Comparison of ENCODE assay signal across 1 cellular context in the genomic region with DNA sequence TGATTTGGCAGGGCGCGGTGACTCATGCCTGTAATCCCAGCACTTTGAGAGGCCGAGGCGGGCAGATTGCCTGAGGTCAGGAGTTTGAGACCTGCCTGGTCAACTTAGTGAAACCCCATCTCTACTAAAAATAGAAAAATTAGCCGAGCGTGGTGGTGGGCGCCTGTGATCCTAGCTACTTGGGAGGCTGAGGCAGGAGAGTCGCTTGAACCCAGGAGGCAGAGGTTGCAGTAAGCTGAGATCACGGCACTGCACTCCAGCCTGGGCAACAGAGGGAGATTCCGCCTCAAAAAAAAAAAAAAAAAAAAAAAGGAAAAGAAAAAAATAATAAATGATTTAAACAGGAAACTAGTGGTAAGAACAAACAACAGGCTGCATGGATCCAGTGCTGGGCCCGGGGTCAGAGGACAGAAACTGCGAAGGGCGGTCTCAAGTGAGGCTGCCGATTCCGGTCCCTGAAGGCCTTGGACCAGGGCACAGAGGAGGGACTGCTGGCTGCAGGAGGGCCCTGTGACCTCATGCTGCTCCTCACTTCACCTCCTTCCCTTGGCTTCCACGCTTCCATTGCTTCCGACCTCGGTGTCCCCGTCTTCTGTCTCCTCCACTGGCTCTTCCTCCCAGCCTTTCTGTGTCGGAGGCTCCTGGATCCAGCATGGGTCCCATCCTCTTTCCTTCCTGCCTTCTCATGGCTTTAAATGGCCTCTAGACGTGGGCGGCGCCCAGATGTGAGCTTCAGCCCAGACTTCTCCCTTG.
TF ChIP-seq lines count a peak whose summit lies in the region.

No MANE protein-coding gene starts in this region.

TF ChIP-seq in HepG2, 621 proteins besides CTCF, POLR2A, EP300 and RAD21 (continued from another document and continues in another):
- TF ChIP-seq, protein P1, sequence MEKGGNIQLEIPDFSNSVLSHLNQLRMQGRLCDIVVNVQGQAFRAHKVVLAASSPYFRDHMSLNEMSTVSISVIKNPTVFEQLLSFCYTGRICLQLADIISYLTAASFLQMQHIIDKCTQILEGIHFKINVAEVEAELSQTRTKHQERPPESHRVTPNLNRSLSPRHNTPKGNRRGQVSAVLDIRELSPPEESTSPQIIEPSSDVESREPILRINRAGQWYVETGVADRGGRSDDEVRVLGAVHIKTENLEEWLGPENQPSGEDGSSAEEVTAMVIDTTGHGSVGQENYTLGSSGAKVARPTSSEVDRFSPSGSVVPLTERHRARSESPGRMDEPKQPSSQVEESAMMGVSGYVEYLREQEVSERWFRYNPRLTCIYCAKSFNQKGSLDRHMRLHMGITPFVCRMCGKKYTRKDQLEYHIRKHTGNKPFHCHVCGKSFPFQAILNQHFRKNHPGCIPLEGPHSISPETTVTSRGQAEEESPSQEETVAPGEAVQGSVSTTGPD (CRISPR knock-in tag; IDR thresholded peaks at IDR 0.05): no peak
- TF ChIP-seq ZSCAN21 (CRISPR knock-in tag; IDR thresholded peaks at IDR 0.05; ENCODE audit: borderline replicate concordance) (0 out of 2 replicates have a peak, but pooled peaks have one; percentile 26), KAT8 (CRISPR knock-in tag; IDR thresholded peaks at IDR 0.05) (no peak), NONO (IDR thresholded peaks at IDR 0.05) (no peak), NONO (CRISPR knock-in tag; conservative IDR thresholded peaks at IDR 0.05) (no peak; the same call in 1 of the 2 replicates), KMT2B (CRISPR knock-in tag; IDR thresholded peaks at IDR 0.05) (no peak), MAFF (IDR thresholded peaks at IDR 0.05; ENCODE audit: low read depth, low read length) (no peak), SMYD3 (CRISPR knock-in tag; IDR thresholded peaks at IDR 0.05) (no peak), FIP1L1 (IDR thresholded peaks at IDR 0.05; ENCODE audit: borderline replicate concordance, insufficient read depth, low read depth, low read length) (no peak), FOSL1 (CRISPR knock-in tag; IDR thresholded peaks at IDR 0.05; ENCODE audit: borderline replicate concordance) (no peak), TBP (CRISPR knock-in tag; IDR thresholded peaks at IDR 0.05) (no peak), NFKB2 (CRISPR knock-in tag; IDR thresholded peaks at IDR 0.05; ENCODE audit: borderline replicate concordance) (peak; percentile 45; the same call in 1 of the 2 replicates), SMARCC2 (IDR thresholded peaks at IDR 0.05) (no peak), KMT2A (CRISPR knock-in tag; IDR thresholded peaks at IDR 0.05) (no peak), MIXL1 (CRISPR knock-in tag; IDR thresholded peaks at IDR 0.05) (peak; percentile 11; the same call in 1 of the 2 replicates), ZNF607 (CRISPR knock-in tag; IDR thresholded peaks at IDR 0.05; ENCODE audit: borderline replicate concordance) (no peak; the same call in 1 of the 2 replicates), ZNF430 (CRISPR knock-in tag; IDR thresholded peaks at IDR 0.05) (no peak), ZNF776 (CRISPR knock-in tag; IDR thresholded peaks at IDR 0.05) (no peak), PHF21A (CRISPR knock-in tag; IDR thresholded peaks at IDR 0.05) (peak; percentile 39; the same call in 1 of the 2 replicates), TEAD3 (CRISPR knock-in tag; optimal IDR thresholded peaks at IDR 0.05; ENCODE audit: borderline replicate concordance) (peak; percentile 38), ARHGAP35 (CRISPR knock-in tag; IDR thresholded peaks at IDR 0.05; ENCODE audit: borderline replicate concordance) (no peak), TSC22D2 (CRISPR knock-in tag; IDR thresholded peaks at IDR 0.05; ENCODE audit: borderline replicate concordance) (no peak), MTF1 (CRISPR knock-in tag; IDR thresholded peaks at IDR 0.05) (no peak), ZKSCAN8 (CRISPR knock-in tag; IDR thresholded peaks at IDR 0.05; ENCODE audit: borderline replicate concordance) (no peak), CBX2 (IDR thresholded peaks at IDR 0.05; ENCODE audit: low read depth, low read length) (no peak), CBX2 (CRISPR knock-in tag; IDR thresholded peaks at IDR 0.05; ENCODE audit: low read depth) (0 out of 2 replicates have a peak, but pooled peaks have one; percentile 72), ZNF841 (CRISPR knock-in tag; IDR thresholded peaks at IDR 0.05; ENCODE audit: borderline replicate concordance) (no peak), PAX8 (CRISPR knock-in tag; IDR thresholded peaks at IDR 0.05; ENCODE audit: borderline replicate concordance) (no peak), CREB1 (IDR thresholded peaks at IDR 0.05) (no peak), CREB1 (CRISPR knock-in tag; IDR thresholded peaks at IDR 0.05) (no peak), ZNF3 (CRISPR knock-in tag; IDR thresholded peaks at IDR 0.05) (no peak), NKX3-1 (CRISPR knock-in tag; IDR thresholded peaks at IDR 0.05) (no peak), NFYB (CRISPR knock-in tag; IDR thresholded peaks at IDR 0.05) (no peak; the same call in 1 of the 2 replicates), ZNF121 (CRISPR knock-in tag; IDR thresholded peaks at IDR 0.05) (no peak), TBL1XR1 (IDR thresholded peaks at IDR 0.05; ENCODE audit: borderline replicate concordance, low read length, partially characterized antibody) (no peak), MAFG (CRISPR knock-in tag; IDR thresholded peaks at IDR 0.05) (no peak), WIZ (CRISPR knock-in tag; IDR thresholded peaks at IDR 0.05) (no peak), ISL2 (CRISPR knock-in tag; IDR thresholded peaks at IDR 0.05) (no peak)
- TF ChIP-seq, protein P2, sequence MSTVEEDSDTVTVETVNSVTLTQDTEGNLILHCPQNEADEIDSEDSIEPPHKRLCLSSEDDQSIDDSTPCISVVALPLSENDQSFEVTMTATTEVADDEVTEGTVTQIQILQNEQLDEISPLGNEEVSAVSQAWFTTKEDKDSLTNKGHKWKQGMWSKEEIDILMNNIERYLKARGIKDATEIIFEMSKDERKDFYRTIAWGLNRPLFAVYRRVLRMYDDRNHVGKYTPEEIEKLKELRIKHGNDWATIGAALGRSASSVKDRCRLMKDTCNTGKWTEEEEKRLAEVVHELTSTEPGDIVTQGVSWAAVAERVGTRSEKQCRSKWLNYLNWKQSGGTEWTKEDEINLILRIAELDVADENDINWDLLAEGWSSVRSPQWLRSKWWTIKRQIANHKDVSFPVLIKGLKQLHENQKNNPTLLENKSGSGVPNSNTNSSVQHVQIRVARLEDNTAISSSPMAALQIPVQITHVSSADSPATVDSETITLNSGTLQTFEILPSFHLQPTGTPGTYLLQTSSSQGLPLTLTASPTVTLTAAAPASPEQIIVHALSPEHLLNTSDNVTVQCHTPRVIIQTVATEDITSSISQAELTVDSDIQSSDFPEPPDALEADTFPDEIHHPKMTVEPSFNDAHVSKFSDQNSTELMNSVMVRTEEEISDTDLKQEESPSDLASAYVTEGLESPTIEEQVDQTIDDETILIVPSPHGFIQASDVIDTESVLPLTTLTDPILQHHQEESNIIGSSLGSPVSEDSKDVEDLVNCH (CRISPR knock-in tag; IDR thresholded peaks at IDR 0.05): no peak
- TF ChIP-seq, protein P3, sequence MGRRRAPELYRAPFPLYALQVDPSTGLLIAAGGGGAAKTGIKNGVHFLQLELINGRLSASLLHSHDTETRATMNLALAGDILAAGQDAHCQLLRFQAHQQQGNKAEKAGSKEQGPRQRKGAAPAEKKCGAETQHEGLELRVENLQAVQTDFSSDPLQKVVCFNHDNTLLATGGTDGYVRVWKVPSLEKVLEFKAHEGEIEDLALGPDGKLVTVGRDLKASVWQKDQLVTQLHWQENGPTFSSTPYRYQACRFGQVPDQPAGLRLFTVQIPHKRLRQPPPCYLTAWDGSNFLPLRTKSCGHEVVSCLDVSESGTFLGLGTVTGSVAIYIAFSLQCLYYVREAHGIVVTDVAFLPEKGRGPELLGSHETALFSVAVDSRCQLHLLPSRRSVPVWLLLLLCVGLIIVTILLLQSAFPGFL (CRISPR knock-in tag; IDR thresholded peaks at IDR 0.05): no peak
- TF ChIP-seq, protein P4, sequence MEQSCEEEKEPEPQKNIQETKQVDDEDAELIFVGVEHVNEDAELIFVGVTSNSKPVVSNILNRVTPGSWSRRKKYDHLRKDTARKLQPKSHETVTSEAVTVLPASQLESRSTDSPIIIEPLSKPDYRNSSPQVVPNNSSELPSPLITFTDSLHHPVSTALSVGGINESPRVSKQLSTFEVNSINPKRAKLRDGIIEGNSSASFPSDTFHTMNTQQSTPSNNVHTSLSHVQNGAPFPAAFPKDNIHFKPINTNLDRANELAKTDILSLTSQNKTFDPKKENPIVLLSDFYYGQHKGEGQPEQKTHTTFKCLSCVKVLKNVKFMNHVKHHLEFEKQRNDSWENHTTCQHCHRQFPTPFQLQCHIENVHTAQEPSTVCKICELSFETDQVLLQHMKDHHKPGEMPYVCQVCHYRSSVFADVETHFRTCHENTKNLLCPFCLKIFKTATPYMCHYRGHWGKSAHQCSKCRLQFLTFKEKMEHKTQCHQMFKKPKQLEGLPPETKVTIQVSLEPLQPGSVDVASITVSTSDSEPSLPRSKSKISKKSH (CRISPR knock-in tag; IDR thresholded peaks at IDR 0.05; ENCODE audit: borderline replicate concordance): no peak
- TF ChIP-seq, protein P5, sequence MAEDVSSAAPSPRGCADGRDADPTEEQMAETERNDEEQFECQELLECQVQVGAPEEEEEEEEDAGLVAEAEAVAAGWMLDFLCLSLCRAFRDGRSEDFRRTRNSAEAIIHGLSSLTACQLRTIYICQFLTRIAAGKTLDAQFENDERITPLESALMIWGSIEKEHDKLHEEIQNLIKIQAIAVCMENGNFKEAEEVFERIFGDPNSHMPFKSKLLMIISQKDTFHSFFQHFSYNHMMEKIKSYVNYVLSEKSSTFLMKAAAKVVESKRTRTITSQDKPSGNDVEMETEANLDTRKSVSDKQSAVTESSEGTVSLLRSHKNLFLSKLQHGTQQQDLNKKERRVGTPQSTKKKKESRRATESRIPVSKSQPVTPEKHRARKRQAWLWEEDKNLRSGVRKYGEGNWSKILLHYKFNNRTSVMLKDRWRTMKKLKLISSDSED (CRISPR knock-in tag; IDR thresholded peaks at IDR 0.05): no peak
- TF ChIP-seq, protein P6, sequence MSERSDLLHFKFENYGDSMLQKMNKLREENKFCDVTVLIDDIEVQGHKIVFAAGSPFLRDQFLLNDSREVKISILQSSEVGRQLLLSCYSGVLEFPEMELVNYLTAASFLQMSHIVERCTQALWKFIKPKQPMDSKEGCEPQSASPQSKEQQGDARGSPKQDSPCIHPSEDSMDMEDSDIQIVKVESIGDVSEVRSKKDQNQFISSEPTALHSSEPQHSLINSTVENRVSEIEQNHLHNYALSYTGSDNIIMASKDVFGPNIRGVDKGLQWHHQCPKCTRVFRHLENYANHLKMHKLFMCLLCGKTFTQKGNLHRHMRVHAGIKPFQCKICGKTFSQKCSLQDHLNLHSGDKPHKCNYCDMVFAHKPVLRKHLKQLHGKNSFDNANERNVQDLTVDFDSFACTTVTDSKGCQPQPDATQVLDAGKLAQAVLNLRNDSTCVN (CRISPR knock-in tag; IDR thresholded peaks at IDR 0.05; ENCODE audit: borderline replicate concordance): no peak
- TF ChIP-seq, protein P7, sequence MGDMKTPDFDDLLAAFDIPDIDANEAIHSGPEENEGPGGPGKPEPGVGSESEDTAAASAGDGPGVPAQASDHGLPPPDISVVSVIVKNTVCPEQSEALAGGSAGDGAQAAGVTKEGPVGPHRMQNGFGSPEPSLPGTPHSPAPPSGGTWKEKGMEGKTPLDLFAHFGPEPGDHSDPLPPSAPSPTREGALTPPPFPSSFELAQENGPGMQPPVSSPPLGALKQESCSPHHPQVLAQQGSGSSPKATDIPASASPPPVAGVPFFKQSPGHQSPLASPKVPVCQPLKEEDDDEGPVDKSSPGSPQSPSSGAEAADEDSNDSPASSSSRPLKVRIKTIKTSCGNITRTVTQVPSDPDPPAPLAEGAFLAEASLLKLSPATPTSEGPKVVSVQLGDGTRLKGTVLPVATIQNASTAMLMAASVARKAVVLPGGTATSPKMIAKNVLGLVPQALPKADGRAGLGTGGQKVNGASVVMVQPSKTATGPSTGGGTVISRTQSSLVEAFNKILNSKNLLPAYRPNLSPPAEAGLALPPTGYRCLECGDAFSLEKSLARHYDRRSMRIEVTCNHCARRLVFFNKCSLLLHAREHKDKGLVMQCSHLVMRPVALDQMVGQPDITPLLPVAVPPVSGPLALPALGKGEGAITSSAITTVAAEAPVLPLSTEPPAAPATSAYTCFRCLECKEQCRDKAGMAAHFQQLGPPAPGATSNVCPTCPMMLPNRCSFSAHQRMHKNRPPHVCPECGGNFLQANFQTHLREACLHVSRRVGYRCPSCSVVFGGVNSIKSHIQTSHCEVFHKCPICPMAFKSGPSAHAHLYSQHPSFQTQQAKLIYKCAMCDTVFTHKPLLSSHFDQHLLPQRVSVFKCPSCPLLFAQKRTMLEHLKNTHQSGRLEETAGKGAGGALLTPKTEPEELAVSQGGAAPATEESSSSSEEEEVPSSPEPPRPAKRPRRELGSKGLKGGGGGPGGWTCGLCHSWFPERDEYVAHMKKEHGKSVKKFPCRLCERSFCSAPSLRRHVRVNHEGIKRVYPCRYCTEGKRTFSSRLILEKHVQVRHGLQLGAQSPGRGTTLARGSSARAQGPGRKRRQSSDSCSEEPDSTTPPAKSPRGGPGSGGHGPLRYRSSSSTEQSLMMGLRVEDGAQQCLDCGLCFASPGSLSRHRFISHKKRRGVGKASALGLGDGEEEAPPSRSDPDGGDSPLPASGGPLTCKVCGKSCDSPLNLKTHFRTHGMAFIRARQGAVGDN (CRISPR knock-in tag; IDR thresholded peaks at IDR 0.05): peak; percentile 73
- TF ChIP-seq, protein P8, sequence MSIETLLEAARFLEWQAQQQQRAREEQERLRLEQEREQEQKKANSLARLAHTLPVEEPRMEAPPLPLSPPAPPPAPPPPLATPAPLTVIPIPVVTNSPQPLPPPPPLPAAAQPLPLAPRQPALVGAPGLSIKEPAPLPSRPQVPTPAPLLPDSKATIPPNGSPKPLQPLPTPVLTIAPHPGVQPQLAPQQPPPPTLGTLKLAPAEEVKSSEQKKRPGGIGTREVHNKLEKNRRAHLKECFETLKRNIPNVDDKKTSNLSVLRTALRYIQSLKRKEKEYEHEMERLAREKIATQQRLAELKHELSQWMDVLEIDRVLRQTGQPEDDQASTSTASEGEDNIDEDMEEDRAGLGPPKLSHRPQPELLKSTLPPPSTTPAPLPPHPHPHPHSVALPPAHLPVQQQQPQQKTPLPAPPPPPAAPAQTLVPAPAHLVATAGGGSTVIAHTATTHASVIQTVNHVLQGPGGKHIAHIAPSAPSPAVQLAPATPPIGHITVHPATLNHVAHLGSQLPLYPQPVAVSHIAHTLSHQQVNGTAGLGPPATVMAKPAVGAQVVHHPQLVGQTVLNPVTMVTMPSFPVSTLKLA (IDR thresholded peaks at IDR 0.05): no peak
